In the genomic region with DNA sequence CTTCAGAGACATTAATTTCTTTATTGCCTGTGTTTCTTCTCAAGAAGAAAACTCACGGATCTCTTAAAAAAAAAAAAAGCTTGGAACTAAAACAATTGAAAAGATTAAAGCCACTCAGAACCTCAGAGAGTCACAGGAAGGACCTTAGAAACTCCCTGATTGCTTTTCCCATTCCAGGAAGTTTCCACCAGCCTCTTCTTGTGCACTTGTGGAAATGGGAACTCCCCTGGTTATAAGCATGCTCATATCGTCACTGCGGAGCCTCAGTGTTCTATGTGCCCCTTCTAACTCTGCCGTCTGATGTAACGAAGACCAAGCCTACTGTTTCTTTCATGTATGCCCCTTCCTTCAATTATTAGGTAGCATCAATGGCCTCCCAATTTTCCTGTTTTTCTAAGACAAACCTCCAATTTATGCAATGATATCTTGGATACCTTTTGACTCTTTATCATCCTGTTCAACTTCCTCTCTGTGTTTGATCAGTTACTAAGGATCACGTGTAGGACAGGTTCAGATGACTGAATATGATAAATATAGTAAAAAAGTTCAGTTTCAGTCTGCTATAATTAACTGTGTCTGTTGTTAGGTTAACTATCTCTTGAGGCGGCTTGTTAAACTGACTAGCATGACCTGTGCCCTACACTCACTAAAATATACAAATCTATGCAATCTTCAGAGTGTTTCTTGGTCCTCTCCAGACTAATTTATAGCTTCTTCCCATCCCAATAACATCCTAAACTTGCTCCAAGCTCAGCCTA, we compare ENCODE assay signal across 29 cellular contexts.
"Had no signal": no experiment of that assay in that cellular context is flagged by ENCODE, and none has a peak within 500 bp of the region (broad histone marks: within the 10 kb centered on the region; RNA-seq: fewer than 3 reads in every experiment).

No MANE protein-coding gene starts in this region.

- H3K27ac ChIP-seq: esophagus muscularis mucosa, foreskin keratinocyte, neutrophil, skin epidermis, upper lobe of left lung, vagina had no signal

- H3K27me3 ChIP-seq: esophagus muscularis mucosa, foreskin keratinocyte, heart left ventricle, neutrophil, upper lobe of left lung, vagina had no signal

- H3K4me3 ChIP-seq: esophagus muscularis mucosa, heart left ventricle, skin epidermis, upper lobe of left lung, vagina had no signal

- H3K4me1 ChIP-seq: esophagus muscularis mucosa, foreskin keratinocyte, upper lobe of left lung, vagina had no signal

- H3K9me3 ChIP-seq: esophagus muscularis mucosa, heart left ventricle, neutrophil, upper lobe of left lung, vagina had no signal

- ATAC-seq: activated T-cell treated with anti-CD3 and anti-CD28 coated beads, Interleukin-2, amount 50 U/mL, for 4 hours; activated T-helper 17 cell treated with anti-CD3 and anti-CD28 coated beads, Interleukin-2, amount 50 U/mL, for 72 hours; foreskin keratinocyte; left lobe of liver; sciatic nerve; stimulated activated memory B cell treated with anti-CD40 and anti-IgM and Interleukin-4, amounts not matched to agents 10 μg/mL and 1 μg/mL and 100 μg/mL, for 72 hours; stimulated activated naive CD8-positive, alpha-beta T cell treated with anti-CD3 and anti-CD28 coated beads, Interleukin-15, amount 100 ng/mL, for 72 hours; T-helper 17 cell had no signal

- H3K36me3 ChIP-seq: esophagus muscularis mucosa, heart left ventricle, neutrophil, upper lobe of left lung, vagina had no signal

- DNase-seq: activated CD4-positive, alpha-beta memory T cell treated with anti-CD3 and anti-CD28 coated beads, Interleukin-2, amount 10 ng/mL, durations not matched to agents 7 days and 5 days; activated CD4-positive, alpha-beta T cell treated with anti-CD3 and anti-CD28 coated beads for 1 hour; activated CD4-positive, alpha-beta T cell treated with anti-CD3 and anti-CD28 coated beads, Interleukin-2, amount 10 ng/mL, durations not matched to agents 7 days and 5 days; activated gamma-delta T cell treated with Interleukin-2 at 50 U/mL for 16 hours; activated naive CD4-positive, alpha-beta T cell treated with anti-CD3 and anti-CD28 coated beads, Interleukin-2, amount 50 U/mL, for 16 hours; activated T-cell treated with anti-CD3 and anti-CD28 coated beads, Interleukin-2, amount 50 U/mL, for 4 hours; amygdala; central memory CD4-positive, alpha-beta T cell; endodermal cell; foreskin keratinocyte; heart left ventricle; hypothalamus; kidney glomerular epithelial cell; mammary epithelial cell; nephron progenitor cell; stimulated activated CD4-positive, alpha-beta T cell treated with anti-CD3 and anti-CD28 coated beads, Interleukin-4, amount 100 ng/mL, for 24 hours; stimulated activated naive CD8-positive, alpha-beta T cell treated with anti-CD3 and anti-CD28 coated beads, Interleukin-15, amount 100 ng/mL, for 72 hours; substantia nigra; T-helper 17 cell; T1000 had no signal
